8 cellular contexts compared by ENCODE assay signal in the genomic region with DNA sequence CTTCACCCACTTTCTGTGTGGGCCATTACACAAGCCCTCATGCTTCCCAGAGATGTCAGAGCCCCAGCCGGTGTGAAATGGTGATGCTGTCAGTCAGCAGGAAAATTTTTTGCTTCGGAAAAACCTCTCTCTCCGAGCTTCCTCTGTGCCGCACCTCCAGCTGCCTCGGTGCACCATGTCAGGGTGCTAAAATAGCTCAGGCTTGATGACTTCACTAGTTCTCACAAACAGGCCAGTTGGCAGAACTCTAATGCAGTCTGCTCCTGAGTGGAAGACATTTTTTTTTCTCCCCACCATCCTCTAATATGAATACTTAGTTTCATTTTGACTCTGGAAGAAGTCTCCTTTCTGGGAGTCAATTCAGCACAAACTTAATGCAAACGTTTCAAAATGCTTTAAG.
DNase-seq lines count a peak whose midpoint lies in the region; ATAC-seq lines count a peak whose summit lies in the region.

No MANE protein-coding gene starts in this region.

- no peaks in the 10 kb centered on the region for H3K36me3 ChIP-seq in CD4-positive, alpha-beta memory T cell (ENCODE audit: insufficient read depth, low read length)
- H3K36me3 ChIP-seq in adipocyte (ENCODE audit: control insufficient read depth, insufficient read depth, low read length, severe bottlenecking) = no peaks in the 10 kb centered on the region

- POLR2A ChIA-PET in CD4-positive, alpha-beta memory T cell (lab: Charles Lee; ENCODE audit: partially characterized antibody) = interaction anchor here (0.7 to 3.9 kb wide), 13 partner anchors 8 to 297 kb away, joined by 3 to 52 read pairs (median 7); partner anchors contain the start of gene KLF12

- peaks cover 59 to 93% (median 86%) of the 10 kb centered on the region in 4 donors for H3K4me1 Mint-ChIP-seq in CD4-positive, alpha-beta memory T cell

- H3K27ac ChIP-seq in CD4-positive, alpha-beta memory T cell (ENCODE audit: low read depth, low read length) = peak overlapping the region; percentile 48

- peak overlapping the region in 1 of 2 donors; percentile 7 for H3K4me3 ChIP-seq in CD4-positive, alpha-beta memory T cell (ENCODE audit: low read length in 2 of 2)
- peak overlapping the region; percentile 73 for H3K4me3 ChIP-seq in adipocyte (ENCODE audit: low read length)

- H3K9me3 Mint-ChIP-seq in CD4-positive, alpha-beta memory T cell = peaks cover 0 to 2% (median 0%) of the 10 kb centered on the region in 8 donors

- no peaks in the 10 kb centered on the region for H3K27me3 ChIP-seq in CD4-positive, alpha-beta memory T cell (ENCODE audit: insufficient read depth, low read length)
- H3K27me3 ChIP-seq in adipocyte (replicated peaks; ENCODE audit: control insufficient read depth, insufficient read depth, low read length) = no peaks in the 10 kb centered on the region

- peak in 1 of 5 donors; percentile 70 for DNase-seq in CD4-positive, alpha-beta memory T cell
- no peak for DNase-seq in adipocyte (ENCODE audit: low read depth)
- DNase-seq in left lobe of liver (ENCODE audit: low spot score) = no peak
- DNase-seq in stromal cell of bone marrow (ENCODE audit: low read depth) = peak; percentile 59
- no peak for DNase-seq in T-helper 9 cell
- no peak for DNase-seq in NCI-H128 (lab: John Stamatoyannopoulos, UW; ENCODE audit: unreplicated experiment)

- H3K27me3 Mint-ChIP-seq in CD4-positive, alpha-beta memory T cell = no peaks in the 10 kb centered on the region

- H3K36me3 Mint-ChIP-seq in CD4-positive, alpha-beta memory T cell = peaks cover 12 to 20% of the 10 kb centered on the region in 2 donors

- peak overlapping the region; percentile 57 to 93 (median 83) for H3K4me3 Mint-ChIP-seq in CD4-positive, alpha-beta memory T cell

- peak; percentile 81 for ATAC-seq in GM21360 (IDR thresholded peaks at IDR 0.05; ENCODE audit: unreplicated experiment)
- peak; percentile 55 for ATAC-seq in HG03571 (IDR thresholded peaks at IDR 0.05; ENCODE audit: unreplicated experiment)
- peak; percentile 36 for ATAC-seq in left lobe of liver

- intact Hi-C loops in CD4-positive, alpha-beta memory T cell (cut with micrococcal nuclease) = loop anchor here (1.0 to 5.0 kb wide), 5 partner anchors 7 to 224 kb away; no protein-coding TSS in a partner anchor

- H3K9me3 ChIP-seq in CD4-positive, alpha-beta memory T cell (ENCODE audit: control insufficient read depth in 1 of 2, low read length in 2 of 2) = no peaks in the 10 kb centered on the region
- no peaks in the 10 kb centered on the region for H3K9me3 ChIP-seq in adipocyte (ENCODE audit: control insufficient read depth, low read length)

- peak overlapping the region; percentile 81 to 98 (median 93) for H3K27ac Mint-ChIP-seq in CD4-positive, alpha-beta memory T cell

- peak overlapping the region; percentile 63 for H3K9ac ChIP-seq in adipocyte (ENCODE audit: low read length)

- H3K4me1 ChIP-seq in CD4-positive, alpha-beta memory T cell (ENCODE audit: insufficient read depth, low read length) = peaks cover 93% of the 10 kb centered on the region
- H3K4me1 ChIP-seq in adipocyte (ENCODE audit: control insufficient read depth, insufficient read depth, low read length) = peaks cover 48% of the 10 kb centered on the region

- CTCF ChIA-PET in CD4-positive, alpha-beta memory T cell (lab: Charles Lee; ENCODE audit: partially characterized antibody) = interaction anchor here (1.3 to 3.4 kb wide), 3 partner anchors 70 to 225 kb away, joined by 3 to 32 read pairs (median 13); partner anchors contain the start of gene KLF12
